Comparison of ENCODE assay signal across 8 cellular contexts in genomic region chr11:122796128-122796717, GRCh38. TPM values are rescaled to one million over a fixed set of nuclear protein-coding genes. Genes with fewer than 3 reads are reported as not detected.
DNase-seq lines count a peak whose midpoint lies in the region; ATAC-seq and TF ChIP-seq lines count a peak whose summit lies in the region.

No MANE protein-coding gene starts in this region.

- H3K9me3 Mint-ChIP-seq in central memory CD8-positive, alpha-beta T cell, result no peaks in the 10 kb centered on the region
- H3K9me3 Mint-ChIP-seq in stimulated activated effector memory CD8-positive, alpha-beta T cell treated with anti-CD3 and anti-CD28 coated beads, Interleukin-12 subunit alpha, Interleukin-12 subunit beta, amount 100 ng/mL, for 72 hours, result no peaks in the 10 kb centered on the region

- H2AFZ ChIP-seq in mesenchymal stem cell (ENCODE audit: low read depth, low read length), result no peak overlapping the region

- no peak overlapping the region for H3K4me3 ChIP-seq in mesenchymal stem cell (ENCODE audit: insufficient read depth in 1 of 2, low read depth in 1 of 2, low read length in 2 of 2)

- no peak overlapping the region for H2BK5ac ChIP-seq in mesenchymal stem cell (ENCODE audit: low read depth, low read length, poor library complexity, severe bottlenecking)

- no peaks in the 10 kb centered on the region for H3K27me3 Mint-ChIP-seq in central memory CD8-positive, alpha-beta T cell

- H2BK120ac ChIP-seq in mesenchymal stem cell (ENCODE audit: low read depth, low read length), result no peak overlapping the region

- H3K18ac ChIP-seq in mesenchymal stem cell (ENCODE audit: low read depth in 1 of 2, low read length in 2 of 2), result no peak overlapping the region

- DNase-seq in activated CD4-positive, CD25-positive, alpha-beta regulatory T cell treated with anti-CD3 and anti-CD28 coated beads, Interleukin-2, amount 50 U/mL, for 16 hours (ENCODE audit: low read depth, low spot score), result peak; percentile 23
- peak; percentile 61 to 64 for DNase-seq in central memory CD8-positive, alpha-beta T cell (ENCODE audit: low spot score in 2 of 2)
- DNase-seq in mesenchymal stem cell, result peak; percentile 32
- DNase-seq in stimulated activated effector memory CD8-positive, alpha-beta T cell treated with anti-CD3 and anti-CD28 coated beads, Interleukin-12 subunit alpha, Interleukin-12 subunit beta, amount 100 ng/mL, for 72 hours (ENCODE audit: low spot score in 2 of 2), result peak; percentile 56 to 84

- 74% methylated on average over 11 of the region's 11 CpGs for WGBS in mesenchymal stem cell

- H3K4me1 Mint-ChIP-seq in central memory CD8-positive, alpha-beta T cell, result no peaks in the 10 kb centered on the region
- peaks cover 8% of the 10 kb centered on the region for H3K4me1 Mint-ChIP-seq in stimulated activated effector memory CD8-positive, alpha-beta T cell treated with anti-CD3 and anti-CD28 coated beads, Interleukin-12 subunit alpha, Interleukin-12 subunit beta, amount 100 ng/mL, for 72 hours

- peaks cover 25% of the 10 kb centered on the region for H3K36me3 Mint-ChIP-seq in central memory CD8-positive, alpha-beta T cell (ENCODE audit: insufficient read depth)
- peaks cover 63% of the 10 kb centered on the region for H3K36me3 Mint-ChIP-seq in stimulated activated effector memory CD8-positive, alpha-beta T cell treated with anti-CD3 and anti-CD28 coated beads, Interleukin-12 subunit alpha, Interleukin-12 subunit beta, amount 100 ng/mL, for 72 hours

- peak; percentile 82 for ATAC-seq in GM19395 (IDR thresholded peaks at IDR 0.05; ENCODE audit: unreplicated experiment)
- peak; percentile 73 for ATAC-seq in central memory CD8-positive, alpha-beta T cell (replicated peaks; ENCODE audit: extremely low read depth, poor library complexity, severe bottlenecking)
- peak; percentile 82 for ATAC-seq in stimulated activated effector memory CD8-positive, alpha-beta T cell treated with anti-CD3 and anti-CD28 coated beads, Interleukin-12 subunit alpha, Interleukin-12 subunit beta, amount 100 ng/mL, for 72 hours
- ATAC-seq in HG03095 (IDR thresholded peaks at IDR 0.05; ENCODE audit: unreplicated experiment), result no peak

- no peak overlapping the region for H2BK12ac ChIP-seq in mesenchymal stem cell (ENCODE audit: low read length in 2 of 2)

- H2BK15ac ChIP-seq in mesenchymal stem cell (ENCODE audit: low read depth, poor library complexity, severe bottlenecking), result no peak overlapping the region

- no peaks in the 10 kb centered on the region for H3K9me3 ChIP-seq in mesenchymal stem cell (ENCODE audit: control insufficient read depth, low read length)

- H3K36me3 ChIP-seq in mesenchymal stem cell (ENCODE audit: control insufficient read depth in 1 of 2, insufficient read depth in 2 of 2, low read depth in 1 of 2, low read length in 2 of 2), result peaks cover 34 to 39% of the 10 kb centered on the region in 2 experiments

- peaks cover 8% of the 10 kb centered on the region for H3K4me1 ChIP-seq in mesenchymal stem cell (ENCODE audit: control insufficient read depth, insufficient read depth, low read depth, low read length)

- no peak overlapping the region for H4K91ac ChIP-seq in mesenchymal stem cell (ENCODE audit: low read length)

- H2AK5ac ChIP-seq in mesenchymal stem cell (ENCODE audit: low read length, severe bottlenecking), result no peak overlapping the region

- no peak overlapping the region for H3K27ac ChIP-seq in C4-2B
- no peak overlapping the region for H3K27ac ChIP-seq in mesenchymal stem cell (ENCODE audit: low read length, poor library complexity, severe bottlenecking)

- no peak overlapping the region for H3K9ac ChIP-seq in mesenchymal stem cell (ENCODE audit: low read length)

- no peak overlapping the region for H4K8ac ChIP-seq in mesenchymal stem cell (ENCODE audit: low read length)

- peak; percentile 90 for TF ChIP-seq CTCF in C4-2B (conservative IDR thresholded peaks at IDR 0.05)
- peak; percentile 91 for TF ChIP-seq CTCF in LNCAP (IDR thresholded peaks at IDR 0.05)

- no peaks in the 10 kb centered on the region for H3K27me3 ChIP-seq in mesenchymal stem cell (ENCODE audit: control insufficient read depth in 1 of 2, insufficient read depth in 1 of 2, low read length in 2 of 2)

- no peak overlapping the region for H3K23ac ChIP-seq in mesenchymal stem cell (ENCODE audit: low read length in 2 of 2)

- H3K4me2 ChIP-seq in mesenchymal stem cell (ENCODE audit: low read length, poor library complexity, severe bottlenecking), result no peak overlapping the region

- no peak overlapping the region for H3K4ac ChIP-seq in mesenchymal stem cell (ENCODE audit: low read depth in 1 of 2, low read length in 2 of 2)

- no peak overlapping the region for H3K4me3 Mint-ChIP-seq in central memory CD8-positive, alpha-beta T cell
- no peak overlapping the region for H3K4me3 Mint-ChIP-seq in stimulated activated effector memory CD8-positive, alpha-beta T cell treated with anti-CD3 and anti-CD28 coated beads, Interleukin-12 subunit alpha, Interleukin-12 subunit beta, amount 100 ng/mL, for 72 hours

- no peak overlapping the region for H3K14ac ChIP-seq in mesenchymal stem cell (ENCODE audit: low read length in 2 of 2)

- H3K79me1 ChIP-seq in mesenchymal stem cell (replicated peaks; ENCODE audit: low read length, poor library complexity, severe bottlenecking), result peaks cover 19% of the 10 kb centered on the region

- H3K27ac Mint-ChIP-seq in central memory CD8-positive, alpha-beta T cell (ENCODE audit: low read depth), result peak overlapping the region; percentile 32
- H3K27ac Mint-ChIP-seq in stimulated activated effector memory CD8-positive, alpha-beta T cell treated with anti-CD3 and anti-CD28 coated beads, Interleukin-12 subunit alpha, Interleukin-12 subunit beta, amount 100 ng/mL, for 72 hours, result no peak overlapping the region

RNA-seq across cellular contexts. Expression of gene CRTAM, which starts 42.1 kb away (rescaled TPM):
- 0.01 TPM for polyA plus RNA-seq in mesenchymal stem cell (2013, experiment 1 of 2)
- not detected for polyA plus RNA-seq in mesenchymal stem cell (2013, experiment 2 of 2)
